In genomic region chr1:26697978-26698849, GRCh38 we compare ENCODE assay signal across 8 cellular contexts. TPM values are rescaled to one million over a fixed set of nuclear protein-coding genes. Genes with fewer than 3 reads are reported as not detected.
A peak's percentile ranks its signal among the peaks of the same experiment; 100 is the strongest.
DNase-seq lines count a peak whose midpoint lies in the region; ATAC-seq, FAIRE-seq and TF ChIP-seq lines count a peak whose summit lies in the region.

No MANE protein-coding gene starts in this region.

- H3K27me3 ChIP-seq in thyroid gland, result no peaks in the 10 kb centered on the region

- DNase-seq in COLO668 (lab: John Stamatoyannopoulos, UW; ENCODE audit: unreplicated experiment) (peak; percentile 63), HCEC 1CT (peak; percentile 95), NCI-H446 (lab: John Stamatoyannopoulos, UW) (peak; percentile 86 to 91), activated B cell treated with CpG ODN at 0.5 μM for 24 hours (peak; percentile 39), memory B cell (ENCODE audit: low spot score in 2 of 2) (peak; percentile 30 to 32), thyroid gland (peak; percentile 41 to 49)

- H3K4me3 ChIP-seq in thyroid gland (replicated peaks in 1 of 3), result peak overlapping the region in 2 of 3 donors; percentile 68 to 99

- H3K4me3 Mint-ChIP-seq in activated B cell treated with CpG ODN at 0.5 μM for 24 hours (no peak overlapping the region), memory B cell (no peak overlapping the region)

- intact Hi-C loops in activated B cell treated with CpG ODN at 0.5 μM for 24 hours (cut with micrococcal nuclease), result loop anchor here (1.0 to 10.0 kb wide), 3 partner anchors 46 to 647 kb away; partner anchors contain the start of gene SYTL1
- intact Hi-C loops in thyroid gland (cut with DNase I), result loop anchor here (5.0 kb wide), 1 partner anchor 89 kb away; the partner anchor contains the start of gene PIGV

- POLR2A ChIA-PET in activated B cell treated with CpG ODN at 0.5 μM for 24 hours (lab: Charles Lee), result interaction anchor here (0.6 to 15.7 kb wide), 23 partner anchors 9 to 233 kb away, joined by 3 to 308 read pairs (median 5); partner anchors contain the start of genes GPATCH3, GPN2 and PIGV

- CTCF ChIA-PET in activated B cell treated with CpG ODN at 0.5 μM for 24 hours (lab: Charles Lee), result interaction anchor here (0.7 to 4.6 kb wide), 7 partner anchors 44 to 96 kb away, joined by 3 to 41 read pairs (median 4); partner anchors contain the start of gene PIGV

- H3K27me3 Mint-ChIP-seq in activated B cell treated with CpG ODN at 0.5 μM for 24 hours (no peaks in the 10 kb centered on the region), memory B cell (no peaks in the 10 kb centered on the region)

- no peaks in the 10 kb centered on the region for H3K9me3 ChIP-seq in thyroid gland

- H3K9me3 Mint-ChIP-seq in activated B cell treated with CpG ODN at 0.5 μM for 24 hours (no peaks in the 10 kb centered on the region), memory B cell (no peaks in the 10 kb centered on the region)

- ATAC-seq in activated B cell treated with CpG ODN at 0.5 μM for 24 hours (ENCODE audit: low read depth) (peak; percentile 11), memory B cell (ENCODE audit: low read depth) (peak; percentile 23), HG02973 (IDR thresholded peaks at IDR 0.05; ENCODE audit: unreplicated experiment) (no peak)

- no peaks in the 10 kb centered on the region for H3K36me3 ChIP-seq in thyroid gland

- peak; percentile 91 for FAIRE-seq in endometrium (lab: Jason Lieb, UNC)

- TF ChIP-seq CTCF in activated B cell treated with CpG ODN at 0.5 μM for 24 hours (IDR thresholded peaks at IDR 0.05) (no peak), thyroid gland (IDR thresholded peaks at IDR 0.05) (no peak)

- TF ChIP-seq POLR2A in thyroid gland (IDR thresholded peaks at IDR 0.05), result peak in 1 of 2 donors; percentile 80

- WGBS in thyroid gland, 2 donors, result 0 to 3% methylated on average over 6 to 8 of the region's 8 CpGs

- H3K27ac Mint-ChIP-seq in activated B cell treated with CpG ODN at 0.5 μM for 24 hours (no peak overlapping the region), memory B cell (no peak overlapping the region)

- H3K36me3 Mint-ChIP-seq in activated B cell treated with CpG ODN at 0.5 μM for 24 hours (ENCODE audit: low read depth) (peaks cover 1% of the 10 kb centered on the region), memory B cell (no peaks in the 10 kb centered on the region)

- H3K27ac ChIP-seq in thyroid gland, result peak overlapping the region; percentile 86 to 97 (median 94)

- H3K4me1 Mint-ChIP-seq in activated B cell treated with CpG ODN at 0.5 μM for 24 hours (peaks cover 21% of the 10 kb centered on the region), memory B cell (peaks cover 14% of the 10 kb centered on the region)

- peaks cover 66 to 69% of the 10 kb centered on the region in 2 donors for H3K4me1 ChIP-seq in thyroid gland

RNA-seq across cellular contexts. Expression of gene ARID1A, which starts 2.4 kb away (rescaled TPM):
- total RNA-seq in activated B cell treated with CpG ODN at 0.5 μM for 24 hours (116 and 142 TPM in 2 replicates), thyroid gland (10 to 100 TPM; 44.1 to 97.3 (median 78.4) TPM)

Comparison
In these comparisons a context has a peak if more than half of its experiments do, and no peak if none do; other contexts are left out.
1. DNase-seq: peak in every context shown above with its lines; median percentile 95 in HCEC 1CT; 88 in NCI-H446; 63 in COLO668; 45 in thyroid gland; 39 in activated B cell treated with CpG ODN at 0.5 μM for 24 hours; 31 in memory B cell.